ENCODE assay signal across 16 cellular contexts in genomic region chr1:15128077-15128476, GRCh38. TPM values are rescaled to one million over a fixed set of nuclear protein-coding genes. Genes with fewer than 3 reads are reported as not detected.
"Had no signal": no experiment of that assay in that cellular context is flagged by ENCODE, and none has a peak within 500 bp of the region (broad histone marks: within the 10 kb centered on the region; RNA-seq: fewer than 3 reads in every experiment).

No MANE protein-coding gene starts in this region.

- FAIRE-seq: frontal cortex, kidney had no signal

- H3K27me3 ChIP-seq: colonic mucosa, esophagus muscularis mucosa, foreskin keratinocyte, gastroesophageal sphincter, hepatocyte had no signal

- H3K27ac Mint-ChIP-seq: immature natural killer cell, mesothelial cell of epicardium, naive B cell had no signal

- H3K4me3 Mint-ChIP-seq: dendritic cell treated with granulocyte-macrophage colony-stimulating factor and Interleukin-4, amounts not matched to agents 40 ng/mL and 50 ng/mL, for 4 days; immature natural killer cell; mesothelial cell of epicardium; naive B cell had no signal

- H3K4me1 Mint-ChIP-seq: immature natural killer cell, mesothelial cell of epicardium, naive B cell had no signal

- H3K4me3 ChIP-seq: colonic mucosa, esophagus muscularis mucosa, gastroesophageal sphincter, heart left ventricle, hepatocyte, left ventricle myocardium inferior, lower lobe of right lung, mucosa of descending colon had no signal

- DNase-seq: cortex of kidney had no signal

- H3K4me1 ChIP-seq: colonic mucosa, esophagus muscularis mucosa, foreskin keratinocyte, gastroesophageal sphincter, left ventricle myocardium inferior, lower lobe of right lung had no signal

- H3K4me2 ChIP-seq: hepatocyte had no signal

- H3K27ac ChIP-seq: colonic mucosa, esophagus muscularis mucosa, foreskin keratinocyte, gastroesophageal sphincter, heart left ventricle, hepatocyte, left ventricle myocardium inferior, lower lobe of right lung had no signal

- H3K36me3 ChIP-seq: colonic mucosa, esophagus muscularis mucosa, gastroesophageal sphincter, heart left ventricle, left ventricle myocardium inferior, lower lobe of right lung had no signal

- H2AFZ ChIP-seq: hepatocyte had no signal

- H3K9me3 Mint-ChIP-seq: immature natural killer cell had no signal

- H3K79me2 ChIP-seq: hepatocyte had no signal

- H3K36me3 Mint-ChIP-seq: immature natural killer cell, mesothelial cell of epicardium had no signal

- H3K9me3 ChIP-seq: colonic mucosa, esophagus muscularis mucosa, lower lobe of right lung, mucosa of descending colon had no signal

RNA-seq across cellular contexts. Expression of gene TMEM51, which starts 25.5 kb away (rescaled TPM):
- polyA plus RNA-seq: immature natural killer cell had no signal
